In the genomic region with DNA sequence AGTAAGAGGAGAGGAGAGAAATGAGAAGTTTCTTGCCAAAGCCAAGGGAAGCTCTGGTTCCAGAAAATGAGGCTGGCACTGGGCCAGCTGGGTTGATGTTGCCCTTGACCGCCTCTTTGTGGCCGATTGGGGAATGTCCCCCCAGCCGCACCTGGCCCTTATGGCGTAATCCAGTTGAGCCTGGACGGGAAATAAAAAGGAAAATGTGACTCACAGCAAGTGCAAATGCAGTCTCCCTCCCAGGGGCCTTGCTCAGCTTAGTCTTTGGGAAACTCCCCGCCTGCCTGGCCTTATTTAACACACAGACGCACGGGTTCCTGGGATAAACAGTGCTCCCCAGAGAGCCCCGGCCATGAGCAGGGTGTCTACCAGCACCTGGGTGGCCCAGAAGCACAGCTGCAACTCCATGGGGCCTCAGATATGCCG, we compare ENCODE assay signal across 8 cellular contexts.
DNase-seq lines count a peak whose midpoint lies in the region; ATAC-seq and TF ChIP-seq lines count a peak whose summit lies in the region.

No MANE protein-coding gene starts in this region.

- DNase-seq in NCI-H1105 treated with DMSO at 0.1 percent for 48 hours (lab: John Stamatoyannopoulos, UW) (peak; percentile 51), heart left ventricle (peak; percentile 87 to 91 (median 90)), retina (peak; percentile 23), T-cell (no peak)
- DNase-seq in activated T-helper 1 cell treated with anti-CD3 and anti-CD28 coated beads, Interleukin-12 subunit alpha, Interleukin-12 subunit beta, Interleukin-2, Interleukin-4 antibody, amounts not matched to agents 30 ng/mL and 10 ng/mL and 1 ng/mL, durations not matched to agents 14 hours and 24 hours and 36 hours (ENCODE audit: low spot score): peak; percentile 60

- peaks cover 0 to 41% (median 24%) of the 10 kb centered on the region in 12 donors for H3K4me1 ChIP-seq in heart left ventricle

- POLR2A ChIA-PET in T-cell (lab: Charles Lee): no interaction called here

- intact Hi-C loops in activated T-helper 1 cell treated with anti-CD3 and anti-CD28 coated beads, Interleukin-12 subunit alpha, Interleukin-12 subunit beta, Interleukin-2, Interleukin-4 antibody, amounts not matched to agents 30 ng/mL and 10 ng/mL and 1 ng/mL, durations not matched to agents 14 hours and 24 hours and 36 hours (cut with micrococcal nuclease): loop anchor here (1.0 to 5.0 kb wide), 8 partner anchors 31 to 1016 kb away; a partner anchor contains a TSS
- intact Hi-C loops in heart left ventricle (cut with DNase I): loop anchor here in 2 of 10 donors (10.0 kb wide), 2 partner anchors 121 to 131 kb away; no protein-coding TSS in a partner anchor

- H3K4me3 ChIP-seq in heart left ventricle: no peak overlapping the region

- no peak for TF ChIP-seq POLR2A in heart left ventricle (IDR thresholded peaks at IDR 0.05)

- CTCF ChIA-PET in T-cell (lab: Charles Lee): no interaction called here

- H3K36me3 ChIP-seq in heart left ventricle: peaks cover 0 to 19% (median 0%) of the 10 kb centered on the region in 9 donors

- peaks cover 2% of the 10 kb centered on the region for H3K36me3 Mint-ChIP-seq in activated T-helper 1 cell treated with anti-CD3 and anti-CD28 coated beads, Interleukin-12 subunit alpha, Interleukin-12 subunit beta, Interleukin-2, Interleukin-4 antibody, amounts not matched to agents 30 ng/mL and 10 ng/mL and 1 ng/mL, durations not matched to agents 14 hours and 24 hours and 36 hours (ENCODE audit: low read depth)
- no peaks in the 10 kb centered on the region for H3K36me3 Mint-ChIP-seq in T-cell

- H3K9me3 ChIP-seq in heart left ventricle: no peaks in the 10 kb centered on the region

- peak; percentile 60 for TF ChIP-seq CTCF in C4-2B (conservative IDR thresholded peaks at IDR 0.05)
- peak; percentile 30 to 74 (median 54) for TF ChIP-seq CTCF in heart left ventricle (IDR thresholded peaks at IDR 0.05)

- ATAC-seq in GM18511 (IDR thresholded peaks at IDR 0.05; ENCODE audit: unreplicated experiment) (peak; percentile 87), HG02852 (IDR thresholded peaks at IDR 0.05; ENCODE audit: unreplicated experiment) (peak; percentile 78), heart left ventricle (peak; percentile 79 to 96 (median 94)), T-cell (replicated peaks in 1 of 4) (no peak)

- no peaks in the 10 kb centered on the region for H3K27me3 ChIP-seq in heart left ventricle

- H3K27ac Mint-ChIP-seq in activated T-helper 1 cell treated with anti-CD3 and anti-CD28 coated beads, Interleukin-12 subunit alpha, Interleukin-12 subunit beta, Interleukin-2, Interleukin-4 antibody, amounts not matched to agents 30 ng/mL and 10 ng/mL and 1 ng/mL, durations not matched to agents 14 hours and 24 hours and 36 hours: peak overlapping the region; percentile 91
- no peak overlapping the region for H3K27ac Mint-ChIP-seq in T-cell

- WGBS in heart left ventricle, 4 donors: 21 to 47% (median 37%) methylated on average over 10 of the region's 10 CpGs

- no peak overlapping the region for H3K27ac ChIP-seq in C4-2B
- peak overlapping the region; percentile 18 to 78 (median 66) for H3K27ac ChIP-seq in heart left ventricle

- H3K4me3 Mint-ChIP-seq in activated T-helper 1 cell treated with anti-CD3 and anti-CD28 coated beads, Interleukin-12 subunit alpha, Interleukin-12 subunit beta, Interleukin-2, Interleukin-4 antibody, amounts not matched to agents 30 ng/mL and 10 ng/mL and 1 ng/mL, durations not matched to agents 14 hours and 24 hours and 36 hours: peak overlapping the region; percentile 61
- no peak overlapping the region for H3K4me3 Mint-ChIP-seq in T-cell

- H3K4me1 Mint-ChIP-seq in activated T-helper 1 cell treated with anti-CD3 and anti-CD28 coated beads, Interleukin-12 subunit alpha, Interleukin-12 subunit beta, Interleukin-2, Interleukin-4 antibody, amounts not matched to agents 30 ng/mL and 10 ng/mL and 1 ng/mL, durations not matched to agents 14 hours and 24 hours and 36 hours (ENCODE audit: low read depth): peaks cover 35% of the 10 kb centered on the region
- no peaks in the 10 kb centered on the region for H3K4me1 Mint-ChIP-seq in T-cell

- H3K9me3 Mint-ChIP-seq in activated T-helper 1 cell treated with anti-CD3 and anti-CD28 coated beads, Interleukin-12 subunit alpha, Interleukin-12 subunit beta, Interleukin-2, Interleukin-4 antibody, amounts not matched to agents 30 ng/mL and 10 ng/mL and 1 ng/mL, durations not matched to agents 14 hours and 24 hours and 36 hours: peaks cover 6% of the 10 kb centered on the region
- no peaks in the 10 kb centered on the region for H3K9me3 Mint-ChIP-seq in T-cell

- H3K27me3 Mint-ChIP-seq in activated T-helper 1 cell treated with anti-CD3 and anti-CD28 coated beads, Interleukin-12 subunit alpha, Interleukin-12 subunit beta, Interleukin-2, Interleukin-4 antibody, amounts not matched to agents 30 ng/mL and 10 ng/mL and 1 ng/mL, durations not matched to agents 14 hours and 24 hours and 36 hours (ENCODE audit: insufficient read depth): peaks cover 3% of the 10 kb centered on the region
- H3K27me3 Mint-ChIP-seq in T-cell: peaks cover 3 to 14% of the 10 kb centered on the region in 2 donors

Comparison
In these comparisons a context has a peak if more than half of its experiments do, and no peak if none do; other contexts are left out.
1. ATAC-seq: peak in GM18511 (single experiment), HG02852 (single experiment) and heart left ventricle (4 of 4); none in T-cell (0 of 4).
2. DNase-seq: peak in NCI-H1105 treated with DMSO at 0.1 percent for 48 hours (single experiment), activated T-helper 1 cell treated with anti-CD3 and anti-CD28 coated beads, Interleukin-12 subunit alpha, Interleukin-12 subunit beta, Interleukin-2, Interleukin-4 antibody, amounts not matched to agents 30 ng/mL and 10 ng/mL and 1 ng/mL, durations not matched to agents 14 hours and 24 hours and 36 hours (single experiment), heart left ventricle (5 of 5) and retina (single experiment); none in T-cell (0 of 34).